In genomic region chr20:20554951-20555350, GRCh38 we compare ENCODE assay signal across 7 cellular contexts.
"Had no signal": no experiment of that assay in that cellular context is flagged by ENCODE, and none has a peak within 500 bp of the region (broad histone marks: within the 10 kb centered on the region; RNA-seq: fewer than 3 reads in every experiment).

No MANE protein-coding gene starts in this region.

- ATAC-seq: GM12878 had no signal

- DNase-seq: GDM1, GF-D8 had no signal

- H3K4me3 ChIP-seq: GM12878 had no signal

- FAIRE-seq: G401.6, GM12878, GM12891, GM12892, GM19239 had no signal
